Comparison of ENCODE assay signal across 20 cellular contexts in the genomic region with DNA sequence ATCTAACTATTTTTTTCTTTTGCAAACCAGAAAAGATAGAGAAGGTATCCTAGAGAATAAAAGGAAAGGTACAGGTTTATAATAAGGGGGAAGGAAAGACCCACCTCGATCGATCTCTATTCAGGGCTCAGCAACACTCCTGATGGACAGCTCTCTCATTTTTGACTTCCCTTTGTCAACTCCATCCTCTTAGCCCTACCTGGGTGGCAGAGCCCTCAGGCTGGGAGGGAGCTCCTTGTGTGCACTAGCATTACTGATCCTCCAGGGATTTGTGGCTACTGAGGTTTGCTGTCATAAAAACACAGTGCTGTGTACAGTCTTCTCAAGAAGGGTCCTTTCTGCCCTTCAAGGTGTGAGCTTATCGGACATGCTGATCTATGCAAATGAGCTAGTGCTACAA.
DNase-seq lines count a peak whose midpoint lies in the region; ATAC-seq, FAIRE-seq and TF ChIP-seq lines count a peak whose summit lies in the region.
"Had no signal": no experiment of that assay in that cellular context is flagged by ENCODE, and none has a peak within 500 bp of the region (broad histone marks: within the 10 kb centered on the region; RNA-seq: fewer than 3 reads in every experiment).

No MANE protein-coding gene starts in this region.

- no peaks in the 10 kb centered on the region for H3K36me3 ChIP-seq in H1 (ENCODE audit: control insufficient read depth in 2 of 4, insufficient read depth in 4 of 4, low read length in 3 of 4)

- H3K79me2 ChIP-seq in H1 (ENCODE audit: control insufficient read depth in 1 of 2, insufficient read depth in 2 of 2, low read length in 2 of 2) = peaks cover 0 to 12% of the 10 kb centered on the region in 2 experiments; a peak in 1 of 4 replicates

- no peaks in the 10 kb centered on the region for H3K27me3 ChIP-seq in H1 (replicated peaks in 1 of 4; ENCODE audit: control insufficient read depth in 3 of 4, extremely low read depth in 1 of 4, insufficient read depth in 3 of 4, low read length in 3 of 4)

- H2AFZ ChIP-seq in H1 (ENCODE audit: low read length) = no peak overlapping the region
- H2AFZ ChIP-seq: GM23248 had no signal

- no peak overlapping the region for H4K8ac ChIP-seq in H1 (ENCODE audit: extremely low read depth, insufficient read depth, low read length)

- H3K14ac ChIP-seq in H1 (ENCODE audit: insufficient read length) = no peak overlapping the region

- WGBS in H1 (ENCODE audit: extremely low coverage in 1 of 2, insufficient coverage in 1 of 2, insufficient read length in 1 of 2, insufficient replicate concordance in 2 of 2, low coverage in 1 of 2, low lambda C conversion rate in 2 of 2, missing lambda C conversion rate in 1 of 2), 2 experiments = 24% methylated on average over 3 of the region's 3 CpGs; no CpG with 5 or more reads in 1 of the 2 experiments

- no peaks in the 10 kb centered on the region for H3K23me2 ChIP-seq in H1 (ENCODE audit: low read depth, low read length)

- no peaks in the 10 kb centered on the region for H3K79me1 ChIP-seq in H1 (ENCODE audit: low read depth, low read length)

- H3K4me3 ChIP-seq in H1 (ENCODE audit: extremely low read depth in 1 of 4, insufficient read depth in 2 of 4, low read depth in 3 of 4, low read length in 4 of 4) = peak overlapping the region in 1 of 4 experiments; percentile 43; a peak in 2 of 8 replicates
- H3K4me3 ChIP-seq: GM23248 had no signal

- no peak overlapping the region for H4K5ac ChIP-seq in H1 (ENCODE audit: insufficient read length, low read depth, low read length)

- peak overlapping the region; percentile 46; the same call in 1 of the 2 replicates for H2BK5ac ChIP-seq in H1 (ENCODE audit: low read depth, low read length)

- H2BK12ac ChIP-seq in H1 (ENCODE audit: low read depth, low read length) = 0 out of 2 replicates have a peak overlapping the region, but pooled peaks have one; percentile 76

- no peak overlapping the region for H3K9ac ChIP-seq in H1 (replicated peaks in 1 of 4; ENCODE audit: extremely low read depth in 1 of 4, low read depth in 3 of 4, low read length in 3 of 4)
- H3K9ac ChIP-seq: GM23248 had no signal

- H2BK15ac ChIP-seq in H1 (ENCODE audit: low read length) = no peak overlapping the region

- no peak overlapping the region for H4K91ac ChIP-seq in H1 (replicated peaks; ENCODE audit: insufficient read length, low read length)

- peaks cover 0 to 15% (median 4%) of the 10 kb centered on the region in 4 experiments; a peak in 4 of 7 replicates for H3K4me1 ChIP-seq in H1 (replicated peaks in 1 of 4; ENCODE audit: control insufficient read depth in 3 of 4, insufficient read depth in 4 of 4, low read length in 3 of 4)

- TF ChIP-seq EP300 in H1 (IDR thresholded peaks at IDR 0.05; ENCODE audit: borderline replicate concordance in 1 of 2, low read depth in 2 of 2, low read length in 2 of 2) = no peak

- no peak overlapping the region; the same call in 1 of the 2 replicates for H3K18ac ChIP-seq in H1 (ENCODE audit: extremely low read depth, low read length)

- no peak for FAIRE-seq in H1 (lab: Jason Lieb, UNC)
- FAIRE-seq: G401.6 had no signal

- no peak overlapping the region for H3K23ac ChIP-seq in H1 (ENCODE audit: insufficient read length)

- no peak for TF ChIP-seq POLR2A in H1 (IDR thresholded peaks at IDR 0.05; ENCODE audit: control extremely low read depth in 1 of 2, low read depth in 2 of 2, low read length in 2 of 2)

- H3K4me2 ChIP-seq in H1 (ENCODE audit: insufficient read depth in 1 of 2, low read depth in 2 of 2, low read length in 2 of 2) = peak overlapping the region; percentile 53 to 63; a peak in 3 of 4 replicates

- peak overlapping the region; percentile 54; the same call in 1 of the 2 replicates for H2AK5ac ChIP-seq in H1 (ENCODE audit: low read depth, low read length)

- H3K4ac ChIP-seq in H1 (replicated peaks; ENCODE audit: insufficient read length, low read depth, low read length) = no peak overlapping the region

- DNase-seq in NCI-H187 treated with DMSO at 0.1 percent for 48 hours (lab: John Stamatoyannopoulos, UW) (peak; percentile 4), NCI-H187 (lab: John Stamatoyannopoulos, UW) (no peak), NCI-H1436 treated with DMSO at 0.1 percent for 48 hours (lab: John Stamatoyannopoulos, UW) (peak; percentile 0), H1 (ENCODE audit: low read depth in 1 of 2, low spot score in 2 of 2) (no peak), NAMALWA (ENCODE audit: low spot score) (no peak), NCI-H1930 (lab: John Stamatoyannopoulos, UW) (no peak), RPMI8226 (no peak)
- DNase-seq: DND-41, GM23248, IMR-90, NCI-H1048, NCI-H146, NCI-H446 treated with DMSO at 0.1 percent for 48 hours, OCI-M1, SHP77, T-cell had no signal

- no peaks in the 10 kb centered on the region for H3K9me3 ChIP-seq in H1 (ENCODE audit: insufficient read depth in 2 of 2, low read depth in 1 of 2, low read length in 1 of 2)

- TF ChIP-seq CTCF in H1 (IDR thresholded peaks at IDR 0.05; ENCODE audit: control extremely low read depth in 1 of 3, insufficient read depth in 1 of 3, low read depth in 1 of 3, low read length in 3 of 3) = no peak

- no peaks in the 10 kb centered on the region for H4K20me1 ChIP-seq in H1 (replicated peaks in 1 of 2; ENCODE audit: control insufficient read depth in 1 of 2, insufficient read depth in 2 of 2, low read length in 2 of 2)

- no peak overlapping the region for H3K56ac ChIP-seq in H1 (replicated peaks; ENCODE audit: insufficient read length, low read depth, low read length)

- H3K27ac ChIP-seq in H1 (ENCODE audit: low read depth, low read length) = no peak overlapping the region
- H3K27ac ChIP-seq: 22Rv1, GM23248 had no signal

- no peak for TF ChIP-seq RAD21 in H1 (IDR thresholded peaks at IDR 0.05 in 1 of 2, conservative IDR thresholded peaks at IDR 0.05 in 1 of 2; ENCODE audit: low read depth in 2 of 2, low read length in 2 of 2)

- no peak overlapping the region for H2BK20ac ChIP-seq in H1 (ENCODE audit: low read length)

- POLR2A ChIA-PET in H1 (lab: Charles Lee; ENCODE audit: partially characterized antibody) = interaction anchor here (0.9 kb wide), 1 partner anchor 12 kb away, joined by 4 read pairs; no protein-coding TSS in a partner anchor

- CTCF ChIA-PET in H1 (lab: Charles Lee; ENCODE audit: partially characterized antibody) = interaction anchor here (0.6 to 1.6 kb wide), 4 partner anchors 27 to 217 kb away, joined by 3 to 4 read pairs (median 4); no protein-coding TSS in a partner anchor

- no peak for ATAC-seq in GM19452 (IDR thresholded peaks at IDR 0.05; ENCODE audit: unreplicated experiment)
- ATAC-seq: SK-N-SH treated with all-trans-retinoic acid at 6 μM for 48 hours, T-cell had no signal

- no peak overlapping the region for H2BK120ac ChIP-seq in H1 (replicated peaks; ENCODE audit: low read depth, low read length)

TF ChIP-seq in H1, 55 proteins besides CTCF, POLR2A, EP300 and RAD21:
- TF ChIP-seq RFX5 (IDR thresholded peaks at IDR 0.05; ENCODE audit: borderline replicate concordance, low read depth, low read length) (no peak), MAFK (IDR thresholded peaks at IDR 0.05; ENCODE audit: low read depth, low read length) (no peak), SRF (IDR thresholded peaks at IDR 0.05; ENCODE audit: low read depth, low read length) (no peak), BRCA1 (IDR thresholded peaks at IDR 0.05; ENCODE audit: low read depth, low read length) (no peak), FOSL1 (IDR thresholded peaks at IDR 0.05; ENCODE audit: insufficient read depth, low read depth, low read length) (no peak), RXRA (IDR thresholded peaks at IDR 0.05; ENCODE audit: insufficient read depth, low read depth, low read length) (no peak), KDM5A (IDR thresholded peaks at IDR 0.05; ENCODE audit: low read length) (no peak), RBBP5 (IDR thresholded peaks at IDR 0.05; ENCODE audit: borderline replicate concordance, low read depth, low read length) (no peak), EGR1 (IDR thresholded peaks at IDR 0.05; ENCODE audit: borderline replicate concordance, low read depth, low read length) (no peak), CBX8 (IDR thresholded peaks at IDR 0.05; ENCODE audit: borderline replicate concordance, low read depth, low read length) (no peak)
- TF ChIP-seq, protein P1, sequence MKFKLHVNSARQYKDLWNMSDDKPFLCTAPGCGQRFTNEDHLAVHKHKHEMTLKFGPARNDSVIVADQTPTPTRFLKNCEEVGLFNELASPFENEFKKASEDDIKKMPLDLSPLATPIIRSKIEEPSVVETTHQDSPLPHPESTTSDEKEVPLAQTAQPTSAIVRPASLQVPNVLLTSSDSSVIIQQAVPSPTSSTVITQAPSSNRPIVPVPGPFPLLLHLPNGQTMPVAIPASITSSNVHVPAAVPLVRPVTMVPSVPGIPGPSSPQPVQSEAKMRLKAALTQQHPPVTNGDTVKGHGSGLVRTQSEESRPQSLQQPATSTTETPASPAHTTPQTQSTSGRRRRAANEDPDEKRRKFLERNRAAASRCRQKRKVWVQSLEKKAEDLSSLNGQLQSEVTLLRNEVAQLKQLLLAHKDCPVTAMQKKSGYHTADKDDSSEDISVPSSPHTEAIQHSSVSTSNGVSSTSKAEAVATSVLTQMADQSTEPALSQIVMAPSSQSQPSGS (IDR thresholded peaks at IDR 0.05; ENCODE audit: low read length) = no peak

Comparison
In these comparisons a context has a peak if more than half of its experiments do, and no peak if none do; other contexts are left out.
1. DNase-seq: peak in NCI-H187 treated with DMSO at 0.1 percent for 48 hours (single experiment) and NCI-H1436 treated with DMSO at 0.1 percent for 48 hours (single experiment); none in NCI-H187 (0 of 2), H1 (0 of 2), NAMALWA (single experiment), NCI-H1930 (0 of 2) and RPMI8226 (single experiment).